In the genomic region with DNA sequence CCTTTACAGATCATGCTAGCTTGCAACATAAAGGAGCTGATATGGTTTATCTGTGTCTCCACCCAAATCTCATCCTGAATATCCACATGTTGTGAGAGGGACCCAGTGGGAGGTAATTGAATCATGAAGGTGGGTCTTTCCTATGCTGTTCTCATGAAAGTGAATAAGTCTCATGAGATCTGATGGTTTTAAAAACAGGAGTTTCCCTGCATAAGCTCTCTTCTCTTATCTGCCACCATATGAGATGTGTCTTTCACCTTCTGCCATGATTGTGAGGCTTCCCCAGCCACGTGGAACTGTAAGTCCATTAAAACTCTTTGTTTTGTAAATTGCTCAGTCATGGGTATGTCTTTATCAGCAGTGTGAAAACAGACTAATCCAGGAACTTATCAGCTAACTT, we compare ENCODE assay signal across 7 cellular contexts.
A peak's percentile ranks its signal among the peaks of the same experiment; 100 is the strongest.
DNase-seq lines count a peak whose midpoint lies in the region; ATAC-seq, FAIRE-seq and TF ChIP-seq lines count a peak whose summit lies in the region.
"Not testable (repeated sequence)": the region's sequence is repeated elsewhere in the genome, so short reads cannot be mapped to it uniquely, and the experiment has no call there.

No MANE protein-coding gene starts in this region.

- ATAC-seq in SK-N-SH treated with all-trans-retinoic acid at 6 μM for 48 hours: not testable (repeated sequence)

- H3K9me3 Mint-ChIP-seq in endodermal cell; osteocyte (ENCODE audit: unreplicated experiment): not testable (repeated sequence)

- not testable (repeated sequence) for TF ChIP-seq CTCF in A673 (conservative IDR thresholded peaks at IDR 0.05; ENCODE audit: low read depth, low read length); endodermal cell (conservative IDR thresholded peaks at IDR 0.05); osteocyte (IDR thresholded peaks at IDR 0.05)

- H3K4me1 Mint-ChIP-seq in endodermal cell (peaks cover 25% of the 10 kb centered on the region), osteocyte (ENCODE audit: unreplicated experiment) (peaks cover 33% of the 10 kb centered on the region)

- not testable (repeated sequence) for H3K9ac ChIP-seq in endodermal cell (ENCODE audit: extremely low read depth, low read length, poor library complexity, severe bottlenecking)

- H3K36me3 Mint-ChIP-seq in endodermal cell (ENCODE audit: low read depth); osteocyte (ENCODE audit: unreplicated experiment): not testable (repeated sequence)

- intact Hi-C loops in A673 (cut with micrococcal nuclease; ENCODE audit: unreplicated experiment): not testable (repeated sequence)

- FAIRE-seq in islet of Langerhans (lab: Jason Lieb, UNC): peak; percentile 70

- H3K27ac Mint-ChIP-seq in endodermal cell (peak overlapping the region; percentile 81), osteocyte (ENCODE audit: unreplicated experiment) (peak overlapping the region; percentile 80)

- H3K4me3 Mint-ChIP-seq in endodermal cell; osteocyte (ENCODE audit: unreplicated experiment): not testable (repeated sequence)

- H3K9me3 ChIP-seq in A673 (ENCODE audit: low read depth, low read length, poor library complexity, severe bottlenecking); endodermal cell (ENCODE audit: control insufficient read depth, low read length): not testable (repeated sequence)

- H3K27ac ChIP-seq in A673 (ENCODE audit: low read depth, low read length, poor library complexity, severe bottlenecking); endodermal cell (ENCODE audit: low read depth, low read length): not testable (repeated sequence)

- DNase-seq in A673 (ENCODE audit: low spot score): peak; percentile 4
- peak; percentile 3 for DNase-seq in ELF-1 (ENCODE audit: low read depth, low spot score)
- peak; percentile 1 for DNase-seq in NCI-H226
- peak; percentile 53 for DNase-seq in endodermal cell
- DNase-seq in osteocyte (ENCODE audit: extremely low spot score, unreplicated experiment): not testable (repeated sequence)

- not testable (repeated sequence) for BruUV-seq in A673 (replicated peaks; lab: Mats Ljungman, UMichigan)

- WGBS in endodermal cell (ENCODE audit: insufficient coverage in 1 of 2, insufficient read length in 1 of 2), 2 experiments: 0% methylated on average over 1 of the region's 1 CpG

- not testable (repeated sequence) for H3K27me3 Mint-ChIP-seq in endodermal cell (ENCODE audit: insufficient read depth); osteocyte (ENCODE audit: unreplicated experiment)

- H3K4me1 ChIP-seq in A673 (ENCODE audit: insufficient read depth, low read length, poor library complexity, severe bottlenecking) (peaks cover 24% of the 10 kb centered on the region), endodermal cell (ENCODE audit: control insufficient read depth, insufficient read depth, low read length) (peaks cover 17% of the 10 kb centered on the region)

- POLR2A ChIA-PET in A673 (lab: Charles Lee; ENCODE audit: low non-redundant PET): not testable (repeated sequence)

- not testable (repeated sequence) for H3K36me3 ChIP-seq in A673 (ENCODE audit: insufficient read depth, low read length, poor library complexity, severe bottlenecking); endodermal cell (ENCODE audit: control insufficient read depth, insufficient read depth, low read length)

- not testable (repeated sequence) for H3K4me3 ChIP-seq in A673 (ENCODE audit: low read depth, low read length, poor library complexity, severe bottlenecking); endodermal cell (ENCODE audit: low read length)

- CTCF ChIA-PET in A673 (lab: Charles Lee): not testable (repeated sequence)

- not testable (repeated sequence) for H3K27me3 ChIP-seq in A673 (replicated peaks; ENCODE audit: insufficient read depth, low read depth, low read length, poor library complexity); endodermal cell (ENCODE audit: control insufficient read depth, insufficient read depth, low read length, poor library complexity, severe bottlenecking)

TF ChIP-seq in SK-N-SH treated with all-trans-retinoic acid at 6 μM for 48 hours, 23 proteins besides CTCF, POLR2A, EP300 and RAD21:
- TF ChIP-seq ZFP3 (CRISPR knock-in tag; IDR thresholded peaks at IDR 0.05): 0 out of 2 replicates have a peak, but pooled peaks have one; percentile 28
